ENCODE assay signal across 2 cellular contexts in the genomic region with DNA sequence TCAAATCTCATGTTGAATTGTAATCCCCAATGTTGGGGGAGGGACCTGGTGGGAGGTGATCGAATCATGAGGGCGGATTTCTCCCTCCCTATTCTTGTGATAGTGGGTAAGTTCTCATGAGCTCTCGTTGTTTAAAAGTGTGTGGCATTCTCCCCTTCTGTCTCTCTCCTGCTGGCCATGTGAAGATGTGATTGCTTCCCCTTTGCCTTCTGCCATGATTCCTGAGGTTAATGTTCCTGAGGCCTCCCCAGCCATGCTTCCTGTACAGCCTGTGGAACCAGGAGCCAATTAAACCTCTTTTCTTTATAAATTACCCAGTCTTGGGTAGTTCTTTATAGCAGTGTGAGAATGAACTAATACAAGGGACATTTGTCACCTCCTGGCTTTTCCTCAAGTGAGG. TPM values are rescaled to one million over a fixed set of nuclear protein-coding genes. Genes with fewer than 3 reads are reported as not detected.
"Had no signal": no experiment of that assay in that cellular context is flagged by ENCODE, and none has a peak within 500 bp of the region (broad histone marks: within the 10 kb centered on the region; RNA-seq: fewer than 3 reads in every experiment).

No MANE protein-coding gene starts in this region.

RNA-seq across cellular contexts. Expression of a gene that starts 53.8 kb away (rescaled TPM):
- total RNA-seq: HT1080, SK-MEL-5 had no signal
